24 cellular contexts compared by ENCODE assay signal in genomic region chr15:49789436-49789835, GRCh38.
A peak's percentile ranks its signal among the peaks of the same experiment; 100 is the strongest.
DNase-seq lines count a peak whose midpoint lies in the region; ATAC-seq, FAIRE-seq and TF ChIP-seq lines count a peak whose summit lies in the region.
"Had no signal": no experiment of that assay in that cellular context is flagged by ENCODE, and none has a peak within 500 bp of the region (broad histone marks: within the 10 kb centered on the region; RNA-seq: fewer than 3 reads in every experiment).

No MANE protein-coding gene starts in this region.

- peak; percentile 5 for FAIRE-seq in small intestine (lab: Jason Lieb, UNC)
- FAIRE-seq: A549, D721Med, GM12891, GM18507, H54 had no signal

- H3K4me1 ChIP-seq in GM23248 (ENCODE audit: insufficient read depth) (no peaks in the 10 kb centered on the region), small intestine (ENCODE audit: control insufficient read depth in 2 of 2, insufficient read depth in 1 of 2, low read depth in 1 of 2, low read length in 1 of 2) (no peaks in the 10 kb centered on the region)
- H3K4me1 ChIP-seq: A549; BE2C; BLaER1 treated with 17β-estradiol and CSF1 and Interleukin-3, amounts not matched to agents 10 nM and 100 nM; HAP-1 had no signal

- H4K20me1 ChIP-seq in GM23248 (ENCODE audit: insufficient read depth), result no peaks in the 10 kb centered on the region
- H4K20me1 ChIP-seq: BLaER1 treated with 17β-estradiol and CSF1 and Interleukin-3, amounts not matched to agents 10 nM and 100 nM had no signal

- in situ Hi-C loops in GM23248 (cut with MboI) (no loop called here), astrocyte of the spinal cord (cut with HindIII; ENCODE audit: low sequenced_read_pairs) (no loop called here)

- H3K4me3 ChIP-seq in GM23248 (no peak overlapping the region), astrocyte of the spinal cord (ENCODE audit: low read depth, low read length) (no peak overlapping the region), small intestine (ENCODE audit: low read depth in 1 of 2, low read length in 2 of 2) (no peak overlapping the region)
- H3K4me3 ChIP-seq: A549; BLaER1 treated with 17β-estradiol and CSF1 and Interleukin-3, amounts not matched to agents 10 nM and 100 nM; HAP-1 had no signal

- H3K4me2 ChIP-seq in GM23248 (ENCODE audit: unreplicated experiment), result no peak overlapping the region
- H3K4me2 ChIP-seq: A549; BLaER1 treated with 17β-estradiol and CSF1 and Interleukin-3, amounts not matched to agents 10 nM and 100 nM had no signal

- TF ChIP-seq CTCF in astrocyte of the spinal cord (IDR thresholded peaks at IDR 0.05; ENCODE audit: low read depth, low read length), result no peak

- H3K9me3 ChIP-seq in GM23248 (ENCODE audit: low read depth), result peaks cover 3% of the 10 kb centered on the region
- no peaks in the 10 kb centered on the region for H3K9me3 ChIP-seq in small intestine (ENCODE audit: control insufficient read depth, low read depth)
- H3K9me3 ChIP-seq: BE2C, HAP-1 had no signal

- no peak overlapping the region for H2AFZ ChIP-seq in GM23248

- H3F3A ChIP-seq in GM23248 (ENCODE audit: insufficient read depth), result no peaks in the 10 kb centered on the region

- H3K9me2 ChIP-seq in GM23248 (ENCODE audit: insufficient read depth), result no peaks in the 10 kb centered on the region

- H3K27ac ChIP-seq in GM23248, result no peak overlapping the region
- H3K27ac ChIP-seq in small intestine (ENCODE audit: low read depth in 1 of 2, low read length in 1 of 2), result no peak overlapping the region
- H3K27ac ChIP-seq: A549; BLaER1 treated with 17β-estradiol and CSF1 and Interleukin-3, amounts not matched to agents 10 nM and 100 nM had no signal

- H3K36me3 ChIP-seq in GM23248 (ENCODE audit: low read depth) (no peaks in the 10 kb centered on the region), small intestine (ENCODE audit: control insufficient read depth in 2 of 2, insufficient read depth in 2 of 2, low read length in 2 of 2) (no peaks in the 10 kb centered on the region)
- H3K36me3 ChIP-seq: BE2C; BLaER1 treated with 17β-estradiol and CSF1 and Interleukin-3, amounts not matched to agents 10 nM and 100 nM; HAP-1 had no signal

- no peaks in the 10 kb centered on the region for H3K27me3 ChIP-seq in GM23248 (replicated peaks; ENCODE audit: insufficient read depth)
- no peaks in the 10 kb centered on the region for H3K27me3 ChIP-seq in small intestine (ENCODE audit: control insufficient read depth in 2 of 2, insufficient read depth in 2 of 2, low read length in 2 of 2)
- H3K27me3 ChIP-seq: BE2C; BLaER1 treated with 17β-estradiol and CSF1 and Interleukin-3, amounts not matched to agents 10 nM and 100 nM had no signal

- DNase-seq in NCI-H2171 treated with DMSO at 0.1 percent for 48 hours (lab: John Stamatoyannopoulos, UW) (peak; percentile 5), NCI-H2171 (lab: John Stamatoyannopoulos, UW) (no peak), GM23248 (peak; percentile 4), astrocyte of the spinal cord (ENCODE audit: low read depth, low spot score) (peak; percentile 2), small intestine (no peak), GM03348 (ENCODE audit: low spot score) (no peak)
- DNase-seq: 8988T; ACHN; AML-193; BE2C; CD4-positive, alpha-beta T cell; CD8-positive, alpha-beta memory T cell; DMS 273 treated with DMSO at 0.1 percent for 48 hours; DND-41; GDM1; GOT3 had no signal

- ATAC-seq in HG03135 (IDR thresholded peaks at IDR 0.05; ENCODE audit: unreplicated experiment), result no peak
- ATAC-seq: A549 had no signal

- H3K79me2 ChIP-seq in GM23248 (ENCODE audit: insufficient read depth), result no peaks in the 10 kb centered on the region

- no peak overlapping the region for H3K9ac ChIP-seq in GM23248
- H3K9ac ChIP-seq: BLaER1 treated with 17β-estradiol and CSF1 and Interleukin-3, amounts not matched to agents 10 nM and 100 nM had no signal

Comparison
In these comparisons a context has a peak if more than half of its experiments do, and no peak if none do; other contexts are left out.
1. DNase-seq: peak in NCI-H2171 treated with DMSO at 0.1 percent for 48 hours (single experiment), GM23248 (single experiment) and astrocyte of the spinal cord (single experiment); none in NCI-H2171 (single experiment), small intestine (single experiment) and GM03348 (single experiment).